Comparison of ENCODE assay signal across 20 cellular contexts in the genomic region with DNA sequence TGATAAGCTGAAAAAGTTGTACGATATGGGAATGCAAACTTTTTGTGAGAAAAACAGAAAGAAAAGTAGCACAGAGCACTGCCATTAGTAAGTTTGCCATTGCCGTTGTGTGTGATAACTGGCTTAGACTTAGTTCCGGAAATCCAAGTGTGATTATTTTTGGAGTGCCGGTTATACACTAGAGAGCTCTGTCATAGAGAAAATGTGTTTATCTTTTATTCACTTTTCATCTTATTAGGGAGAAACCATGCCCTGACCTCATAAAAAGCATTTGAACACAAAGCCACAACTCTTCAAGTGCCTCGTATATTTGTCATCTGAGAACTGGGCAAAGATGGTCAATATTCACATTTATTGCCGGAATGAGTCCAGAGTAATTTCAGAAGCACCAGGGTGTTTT. TPM values are rescaled to one million over a fixed set of nuclear protein-coding genes. Genes with fewer than 3 reads are reported as not detected.
DNase-seq lines count a peak whose midpoint lies in the region; ATAC-seq and TF ChIP-seq lines count a peak whose summit lies in the region.
"Had no signal": no experiment of that assay in that cellular context is flagged by ENCODE, and none has a peak within 500 bp of the region (broad histone marks: within the 10 kb centered on the region; RNA-seq: fewer than 3 reads in every experiment).

No MANE protein-coding gene starts in this region.

- 21% methylated on average over 6 of the region's 6 CpGs for WGBS in right cardiac atrium

- H3K9me3 ChIP-seq in OCI-LY1 (ENCODE audit: low read length) (no peaks in the 10 kb centered on the region), right cardiac atrium (ENCODE audit: control insufficient read depth, low read length) (no peaks in the 10 kb centered on the region), skeletal muscle satellite cell (replicated peaks; ENCODE audit: low read length) (no peaks in the 10 kb centered on the region)
- H3K9me3 ChIP-seq: A549 had no signal

- no peaks in the 10 kb centered on the region for H3K9me2 ChIP-seq in OCI-LY1 (ENCODE audit: low read depth, low read length)

- DNase-seq in coronary artery (ENCODE audit: low spot score) = no peak
- DNase-seq in right cardiac atrium = no peak
- DNase-seq in nucleus accumbens (lab: John Stamatoyannopoulos, UW) = no peak
- DNase-seq in activated CD4-positive, CD25-positive, alpha-beta regulatory T cell (lab: John Stamatoyannopoulos, UW) = no peak
- no peak for DNase-seq in activated T-helper 2 cell treated with anti-CD3 and anti-CD28 coated beads, Interferon-gamma antibody, Interleukin-2, Interleukin-4, amounts not matched to agents 10 μg/mL and 5 μg/mL and 100 μg/mL, durations not matched to agents 14 hours and 24 hours and 36 hours (ENCODE audit: low spot score)
- DNase-seq: DMS 273 treated with DMSO at 0.1 percent for 48 hours, GF-D8, NCI-H1417, NCI-H1930, NCI-H2171 treated with DMSO at 0.1 percent for 48 hours, NCI-H446 treated with DMSO at 0.1 percent for 48 hours had no signal

- peaks cover 39% of the 10 kb centered on the region for H3K4me1 Mint-ChIP-seq in activated T-helper 2 cell treated with anti-CD3 and anti-CD28 coated beads, Interferon-gamma antibody, Interleukin-2, Interleukin-4, amounts not matched to agents 10 μg/mL and 5 μg/mL and 100 μg/mL, durations not matched to agents 14 hours and 24 hours and 36 hours (ENCODE audit: low read depth)
- H3K4me1 Mint-ChIP-seq: IgD-negative memory B cell had no signal

- H3K9ac ChIP-seq in OCI-LY1 (ENCODE audit: low read length) = no peak overlapping the region
- H3K9ac ChIP-seq in skeletal muscle satellite cell (ENCODE audit: low read depth, low read length) = no peak overlapping the region
- H3K9ac ChIP-seq: BLaER1 treated with 17β-estradiol and CSF1 and Interleukin-3, amounts not matched to agents 10 nM and 100 nM had no signal

- no peak overlapping the region for H3K4me3 ChIP-seq in OCI-LY1 (ENCODE audit: low read depth, low read length, poor library complexity, severe bottlenecking)
- H3K4me3 ChIP-seq in coronary artery = peak overlapping the region; percentile 26
- H3K4me3 ChIP-seq in right cardiac atrium (ENCODE audit: low read length) = no peak overlapping the region
- H3K4me3 ChIP-seq in skeletal muscle satellite cell (ENCODE audit: low read length) = no peak overlapping the region
- H3K4me3 ChIP-seq: A549; BLaER1 treated with 17β-estradiol and CSF1 and Interleukin-3, amounts not matched to agents 10 nM and 100 nM; GM23338 had no signal

- H3K4me1 ChIP-seq in OCI-LY1 (ENCODE audit: insufficient read depth, low read length, severe bottlenecking) (peaks cover 51% of the 10 kb centered on the region), right cardiac atrium (ENCODE audit: control insufficient read depth, insufficient read depth, low read length) (peaks cover 21% of the 10 kb centered on the region), skeletal muscle satellite cell (ENCODE audit: control insufficient read depth, insufficient read depth, low read length) (peaks cover 12% of the 10 kb centered on the region)

- H2AFZ ChIP-seq in OCI-LY1 (ENCODE audit: low read length) = peak overlapping the region; percentile 49; the same call in 1 of the 2 replicates
- H2AFZ ChIP-seq: GM23338 had no signal

- intact Hi-C loops in right cardiac atrium (cut with DNase I) = no loop called here
- intact Hi-C loops in activated T-helper 2 cell treated with anti-CD3 and anti-CD28 coated beads, Interferon-gamma antibody, Interleukin-2, Interleukin-4, amounts not matched to agents 10 μg/mL and 5 μg/mL and 100 μg/mL, durations not matched to agents 14 hours and 24 hours and 36 hours (cut with micrococcal nuclease) = loop anchor here (2.0 kb wide), 1 partner anchor 15 kb away; no protein-coding TSS in a partner anchor

- no peak overlapping the region for H3K27ac ChIP-seq in OCI-LY1 (ENCODE audit: low read depth, low read length, poor library complexity, severe bottlenecking)
- peak overlapping the region in 1 of 2 donors; percentile 30 for H3K27ac ChIP-seq in coronary artery
- no peak overlapping the region for H3K27ac ChIP-seq in right cardiac atrium (ENCODE audit: low read length)
- H3K27ac ChIP-seq: A549; BLaER1 treated with 17β-estradiol and CSF1 and Interleukin-3, amounts not matched to agents 10 nM and 100 nM had no signal

- H3K36me3 ChIP-seq in OCI-LY1 (ENCODE audit: insufficient read depth, low read length) (no peaks in the 10 kb centered on the region), skeletal muscle satellite cell (ENCODE audit: insufficient read depth, low read length) (no peaks in the 10 kb centered on the region)
- H3K36me3 ChIP-seq: BLaER1 treated with 17β-estradiol and CSF1 and Interleukin-3, amounts not matched to agents 10 nM and 100 nM had no signal

- H3F3A ChIP-seq in OCI-LY1 (ENCODE audit: insufficient read depth, low read length) = no peaks in the 10 kb centered on the region

- no peaks in the 10 kb centered on the region for H3K36me3 Mint-ChIP-seq in activated T-helper 2 cell treated with anti-CD3 and anti-CD28 coated beads, Interferon-gamma antibody, Interleukin-2, Interleukin-4, amounts not matched to agents 10 μg/mL and 5 μg/mL and 100 μg/mL, durations not matched to agents 14 hours and 24 hours and 36 hours (ENCODE audit: low read depth)

- H3K27ac Mint-ChIP-seq in activated T-helper 2 cell treated with anti-CD3 and anti-CD28 coated beads, Interferon-gamma antibody, Interleukin-2, Interleukin-4, amounts not matched to agents 10 μg/mL and 5 μg/mL and 100 μg/mL, durations not matched to agents 14 hours and 24 hours and 36 hours = no peak overlapping the region
- H3K27ac Mint-ChIP-seq: IgD-negative memory B cell had no signal

- H3K4me2 ChIP-seq in OCI-LY1 (ENCODE audit: low read length) (no peak overlapping the region), skeletal muscle satellite cell (ENCODE audit: low read length) (peak overlapping the region; percentile 23)
- H3K4me2 ChIP-seq: A549; BLaER1 treated with 17β-estradiol and CSF1 and Interleukin-3, amounts not matched to agents 10 nM and 100 nM; GM23338 had no signal

- H3K79me2 ChIP-seq in OCI-LY1 (ENCODE audit: insufficient read depth, low read length) = no peaks in the 10 kb centered on the region

- H3K4me3 Mint-ChIP-seq in activated T-helper 2 cell treated with anti-CD3 and anti-CD28 coated beads, Interferon-gamma antibody, Interleukin-2, Interleukin-4, amounts not matched to agents 10 μg/mL and 5 μg/mL and 100 μg/mL, durations not matched to agents 14 hours and 24 hours and 36 hours (ENCODE audit: low read depth) = no peak overlapping the region
- H3K4me3 Mint-ChIP-seq: GM23338, IgD-negative memory B cell had no signal

- H3K27me3 ChIP-seq in OCI-LY1 (ENCODE audit: insufficient read depth, low read length) (no peaks in the 10 kb centered on the region), right cardiac atrium (ENCODE audit: control insufficient read depth, insufficient read depth) (no peaks in the 10 kb centered on the region), skeletal muscle satellite cell (ENCODE audit: control insufficient read depth, insufficient read depth, low read length) (no peaks in the 10 kb centered on the region)
- H3K27me3 ChIP-seq: BLaER1 treated with 17β-estradiol and CSF1 and Interleukin-3, amounts not matched to agents 10 nM and 100 nM had no signal

- no peaks in the 10 kb centered on the region for H3K9me3 Mint-ChIP-seq in activated T-helper 2 cell treated with anti-CD3 and anti-CD28 coated beads, Interferon-gamma antibody, Interleukin-2, Interleukin-4, amounts not matched to agents 10 μg/mL and 5 μg/mL and 100 μg/mL, durations not matched to agents 14 hours and 24 hours and 36 hours
- H3K9me3 Mint-ChIP-seq: GM23338, IgD-negative memory B cell had no signal

- no peak for TF ChIP-seq CTCF in OCI-LY1 (IDR thresholded peaks at IDR 0.05; ENCODE audit: low read length)
- TF ChIP-seq CTCF in coronary artery (IDR thresholded peaks at IDR 0.05) = no peak

- no peaks in the 10 kb centered on the region for H3K27me3 Mint-ChIP-seq in activated T-helper 2 cell treated with anti-CD3 and anti-CD28 coated beads, Interferon-gamma antibody, Interleukin-2, Interleukin-4, amounts not matched to agents 10 μg/mL and 5 μg/mL and 100 μg/mL, durations not matched to agents 14 hours and 24 hours and 36 hours (ENCODE audit: low read depth)

- no peaks in the 10 kb centered on the region for H4K20me1 ChIP-seq in OCI-LY1 (ENCODE audit: insufficient read depth, low read length)
- H4K20me1 ChIP-seq: BLaER1 treated with 17β-estradiol and CSF1 and Interleukin-3, amounts not matched to agents 10 nM and 100 nM had no signal

- ATAC-seq in right cardiac atrium (peak; percentile 50 to 53), GM18520 (IDR thresholded peaks at IDR 0.05; ENCODE audit: unreplicated experiment) (no peak)
- ATAC-seq: A549, GM23338, HCT116, Panc1 had no signal

RNA-seq across cellular contexts. Expression of a gene that starts 36.1 kb away (rescaled TPM):
- total RNA-seq in right cardiac atrium = 10 to 100 TPM; 38.3 to 50.9 (median 41.0) TPM
- 13.6 TPM for polyA plus RNA-seq in right cardiac atrium
- total RNA-seq in skeletal muscle satellite cell (2012; rRNA removed) = 17.5 and 19.9 TPM in 2 replicates
- 8.7 and 11.8 TPM in 2 replicates for total RNA-seq in activated T-helper 2 cell treated with anti-CD3 and anti-CD28 coated beads, Interferon-gamma antibody, Interleukin-2, Interleukin-4, amounts not matched to agents 10 μg/mL and 5 μg/mL and 100 μg/mL, durations not matched to agents 14 hours and 24 hours and 36 hours
- polyA plus RNA-seq: IgD-negative memory B cell had no signal
